In the genomic region with DNA sequence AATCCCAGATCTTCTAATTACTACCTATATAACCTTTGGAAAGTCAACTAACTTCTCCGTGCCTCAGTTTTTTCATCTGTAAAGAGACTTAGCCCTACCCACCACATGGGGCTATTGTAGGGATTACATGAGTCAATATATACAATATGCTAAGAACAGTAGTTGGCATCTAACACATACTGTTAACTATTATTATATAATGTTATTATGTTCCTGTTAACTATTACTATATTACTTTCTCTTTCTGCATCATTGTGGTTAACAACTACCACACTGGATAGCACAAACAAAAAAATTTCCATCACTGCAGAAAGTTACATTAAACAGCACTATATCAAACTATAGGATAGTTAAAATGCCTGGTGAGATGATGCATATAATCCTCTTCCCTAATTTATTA, we compare ENCODE assay signal across 12 cellular contexts. TPM values are rescaled to one million over a fixed set of nuclear protein-coding genes. Genes with fewer than 3 reads are reported as not detected.
A peak's percentile ranks its signal among the peaks of the same experiment; 100 is the strongest.
DNase-seq lines count a peak whose midpoint lies in the region; ATAC-seq and TF ChIP-seq lines count a peak whose summit lies in the region.
"Had no signal": no experiment of that assay in that cellular context is flagged by ENCODE, and none has a peak within 500 bp of the region (broad histone marks: within the 10 kb centered on the region; RNA-seq: fewer than 3 reads in every experiment).

No MANE protein-coding gene starts in this region.

- CTCF ChIA-PET in naive thymus-derived CD4-positive, alpha-beta T cell (lab: Charles Lee) = no interaction called here

- peaks cover 43% of the 10 kb centered on the region for H3K4me1 Mint-ChIP-seq in T-helper 17 cell
- H3K4me1 Mint-ChIP-seq in naive thymus-derived CD4-positive, alpha-beta T cell = peaks cover 40 to 78% (median 67%) of the 10 kb centered on the region in 7 donors

- H3K9me3 ChIP-seq in T-helper 17 cell (ENCODE audit: control insufficient read depth, low read length, poor library complexity, severe bottlenecking) = no peaks in the 10 kb centered on the region
- H3K9me3 ChIP-seq in naive thymus-derived CD4-positive, alpha-beta T cell (ENCODE audit: control insufficient read depth in 2 of 3, low read length in 3 of 3) = no peaks in the 10 kb centered on the region

- no peaks in the 10 kb centered on the region for H3K27me3 Mint-ChIP-seq in T-helper 17 cell
- no peaks in the 10 kb centered on the region for H3K27me3 Mint-ChIP-seq in naive thymus-derived CD4-positive, alpha-beta T cell
- H3K27me3 Mint-ChIP-seq: activated naive CD8-positive, alpha-beta T cell had no signal

- peaks cover 0 to 6% (median 0%) of the 10 kb centered on the region in 11 donors for H3K9me3 Mint-ChIP-seq in naive thymus-derived CD4-positive, alpha-beta T cell
- H3K9me3 Mint-ChIP-seq: WTC11 had no signal

- H3K4me3 ChIP-seq in naive thymus-derived CD4-positive, alpha-beta T cell (ENCODE audit: low read length) = no peak overlapping the region

- no peak overlapping the region for H3K4me3 Mint-ChIP-seq in T-helper 17 cell
- H3K4me3 Mint-ChIP-seq in naive thymus-derived CD4-positive, alpha-beta T cell = peak overlapping the region in 2 of 10 donors; percentile 45 to 57
- H3K4me3 Mint-ChIP-seq: activated naive CD8-positive, alpha-beta T cell; CD14-positive monocyte; WTC11 had no signal

- POLR2A ChIA-PET in naive thymus-derived CD4-positive, alpha-beta T cell (lab: Charles Lee) = interaction anchor here (0.8 kb wide), 1 partner anchor 24 kb away, joined by 3 read pairs; a partner anchor contains a TSS

- no peak for TF ChIP-seq CTCF in GM10266 (IDR thresholded peaks at IDR 0.05; ENCODE audit: control insufficient read depth, insufficient read depth, low read depth, missing control alignments)

- intact Hi-C loops in naive thymus-derived CD4-positive, alpha-beta T cell (cut with micrococcal nuclease) = no loop called here

- no peaks in the 10 kb centered on the region for H3K36me3 ChIP-seq in naive thymus-derived CD4-positive, alpha-beta T cell (ENCODE audit: control insufficient read depth in 2 of 3, insufficient read depth in 3 of 3, low read length in 3 of 3)

- DNase-seq in T-helper 17 cell = no peak
- DNase-seq in naive thymus-derived CD4-positive, alpha-beta T cell = no peak
- DNase-seq in GM10266 (ENCODE audit: extremely low spot score) = no peak
- no peak for DNase-seq in NCI-H1417 treated with DMSO at 0.1 percent for 48 hours (lab: John Stamatoyannopoulos, UW)
- no peak for DNase-seq in NCI-H128 (lab: John Stamatoyannopoulos, UW; ENCODE audit: unreplicated experiment)
- DNase-seq: NCI-H2029 had no signal

- H3K36me3 Mint-ChIP-seq in T-helper 17 cell (ENCODE audit: low read depth) = no peaks in the 10 kb centered on the region
- peaks cover 0 to 8% (median 5%) of the 10 kb centered on the region in 5 donors for H3K36me3 Mint-ChIP-seq in naive thymus-derived CD4-positive, alpha-beta T cell
- H3K36me3 Mint-ChIP-seq: activated naive CD8-positive, alpha-beta T cell; CD14-positive monocyte had no signal

- H3K4me1 ChIP-seq in naive thymus-derived CD4-positive, alpha-beta T cell (ENCODE audit: control insufficient read depth in 2 of 2, insufficient read depth in 2 of 2, low read length in 2 of 2) = peaks cover 29 to 38% of the 10 kb centered on the region in 2 donors

- no peak overlapping the region for H3K27ac ChIP-seq in naive thymus-derived CD4-positive, alpha-beta T cell (ENCODE audit: low read depth, low read length)

- no peak for TF ChIP-seq POLR2A in GM18505 (IDR thresholded peaks at IDR 0.05; ENCODE audit: borderline replicate concordance, extremely low read depth, insufficient read depth, insufficient read length)

- ATAC-seq in GM18505 (IDR thresholded peaks at IDR 0.05; ENCODE audit: unreplicated experiment) = peak; percentile 48
- peak; percentile 45 for ATAC-seq in HG02763 (IDR thresholded peaks at IDR 0.05; ENCODE audit: unreplicated experiment)
- ATAC-seq in T-helper 17 cell = peak; percentile 65
- ATAC-seq in naive thymus-derived CD4-positive, alpha-beta T cell = peak; percentile 58
- ATAC-seq in HG03280 (IDR thresholded peaks at IDR 0.05; ENCODE audit: unreplicated experiment) = no peak

- H3K27ac Mint-ChIP-seq in T-helper 17 cell = no peak overlapping the region
- H3K27ac Mint-ChIP-seq in naive thymus-derived CD4-positive, alpha-beta T cell = peak overlapping the region in 3 of 9 donors; percentile 3 to 41 (median 7)
- H3K27ac Mint-ChIP-seq: activated naive CD8-positive, alpha-beta T cell; WTC11 had no signal

- H3K27me3 ChIP-seq in naive thymus-derived CD4-positive, alpha-beta T cell (ENCODE audit: control insufficient read depth in 2 of 2, insufficient read depth in 2 of 2, low read length in 2 of 2) = no peaks in the 10 kb centered on the region

RNA-seq across cellular contexts. Expression of a gene that starts 23.7 kb away (rescaled TPM):
- 10 to 100 TPM; 46.9 to 48.5 TPM for total RNA-seq in T-helper 17 cell
- 10 to 100 TPM; 39.7 to 50.7 (median 43.6) TPM for total RNA-seq in naive thymus-derived CD4-positive, alpha-beta T cell
- 10 to 100 TPM; 18.5 to 19.2 TPM for polyA plus RNA-seq in naive thymus-derived CD4-positive, alpha-beta T cell
